8 cellular contexts compared by ENCODE assay signal in the genomic region with DNA sequence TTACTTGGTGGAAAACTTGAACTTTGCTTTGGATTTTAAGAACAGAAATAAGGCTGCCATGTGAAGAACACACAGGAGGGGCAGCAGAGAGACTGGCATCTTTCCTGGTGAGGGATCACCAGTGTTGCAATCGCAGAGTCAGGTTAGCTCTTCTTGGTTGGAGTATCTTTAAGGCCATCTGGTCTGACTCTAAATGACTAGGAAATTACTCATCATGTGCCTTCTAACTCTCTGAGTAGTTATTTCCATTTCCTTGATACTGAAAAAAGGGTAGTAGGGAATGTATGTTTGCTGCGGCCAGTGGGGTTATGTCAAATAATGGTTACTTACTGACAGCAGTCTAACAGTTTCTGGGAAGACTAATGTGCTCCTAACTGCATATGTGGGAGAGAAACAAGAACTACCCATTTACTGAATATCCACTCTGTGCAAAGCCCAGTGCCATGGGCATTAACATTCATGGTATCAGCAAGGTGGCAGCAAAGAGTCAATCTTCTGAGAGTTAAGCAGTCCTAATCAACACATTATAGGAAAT.
DNase-seq lines count a peak whose midpoint lies in the region; ATAC-seq and TF ChIP-seq lines count a peak whose summit lies in the region.

No MANE protein-coding gene starts in this region.

- no peak overlapping the region for H3K4ac ChIP-seq in IMR-90 (ENCODE audit: low read depth, low read length)

- no peak overlapping the region for H4K5ac ChIP-seq in IMR-90 (ENCODE audit: low read depth, low read length)

- H3K27me3 Mint-ChIP-seq in activated B cell treated with CpG ODN at 0.5 μM for 24 hours = no peaks in the 10 kb centered on the region

- no peak for TF ChIP-seq EP300 in transverse colon (IDR thresholded peaks at IDR 0.05; ENCODE audit: low read depth)

- H3K4me1 Mint-ChIP-seq in activated B cell treated with CpG ODN at 0.5 μM for 24 hours = peaks cover 8% of the 10 kb centered on the region

- TF ChIP-seq CTCF in IMR-90 (conservative IDR thresholded peaks at IDR 0.05; ENCODE audit: low read depth, low read length) (peak; percentile 53), activated B cell treated with CpG ODN at 0.5 μM for 24 hours (IDR thresholded peaks at IDR 0.05) (no peak), fibroblast of the aortic adventitia (IDR thresholded peaks at IDR 0.05; ENCODE audit: insufficient read depth, low read length) (peak; percentile 53), omental fat pad (IDR thresholded peaks at IDR 0.05) (no peak), transverse colon (IDR thresholded peaks at IDR 0.05) (peak in 1 of 5 experiments; percentile 15)

- H3K27ac ChIP-seq in IMR-90 (ENCODE audit: insufficient read depth, low read length) = no peak overlapping the region
- H3K27ac ChIP-seq in transverse colon = no peak overlapping the region

- no peak overlapping the region for H3K23ac ChIP-seq in IMR-90 (ENCODE audit: low read depth, low read length)

- H3K9me3 Mint-ChIP-seq in activated B cell treated with CpG ODN at 0.5 μM for 24 hours = no peaks in the 10 kb centered on the region

- no peak overlapping the region for H3K27ac Mint-ChIP-seq in activated B cell treated with CpG ODN at 0.5 μM for 24 hours

- peak overlapping the region; percentile 15; the same call in 1 of the 2 replicates for H4K91ac ChIP-seq in IMR-90 (ENCODE audit: insufficient read depth, low read depth, low read length)

- peak overlapping the region in 1 of 2 experiments; percentile 2; a peak in 1 of 4 replicates for H4K8ac ChIP-seq in IMR-90 (ENCODE audit: low read depth in 2 of 2, low read length in 2 of 2)

- H3K56ac ChIP-seq in IMR-90 (ENCODE audit: extremely low read depth, insufficient read depth, low read length) = no peak overlapping the region

- no peaks in the 10 kb centered on the region for H3K27me3 ChIP-seq in IMR-90 (ENCODE audit: control insufficient read depth, insufficient read depth, low read length)
- no peaks in the 10 kb centered on the region for H3K27me3 ChIP-seq in transverse colon

- in situ Hi-C loops in IMR-90 (cut with MboI; ENCODE audit: low sequenced_read_pairs) (no loop called here), transverse colon (cut with MboI; ENCODE audit: low pct_ligation_motif_present in 1 of 4, low pct_unique_long_range_greater_than_20kb in 1 of 4, low sequenced_read_pairs in 3 of 4) (no loop called here)

- H3K9me3 ChIP-seq in IMR-90 (ENCODE audit: control insufficient read depth, insufficient read depth, low read length) = no peaks in the 10 kb centered on the region
- H3K9me3 ChIP-seq in transverse colon = no peaks in the 10 kb centered on the region

- TF ChIP-seq RAD21 in IMR-90 (IDR thresholded peaks at IDR 0.05; ENCODE audit: low read length) = peak; percentile 37; the same call in 1 of the 2 replicates

- H2AK5ac ChIP-seq in IMR-90 (ENCODE audit: low read depth, low read length) = no peak overlapping the region

- H4K20me1 ChIP-seq in IMR-90 (ENCODE audit: insufficient read depth, low read length) = no peaks in the 10 kb centered on the region

- H3K79me1 ChIP-seq in IMR-90 (ENCODE audit: low read depth in 1 of 2, low read length in 2 of 2) = no peaks in the 10 kb centered on the region

- H2BK20ac ChIP-seq in IMR-90 (ENCODE audit: low read depth, low read length) = peak overlapping the region; percentile 27; the same call in 1 of the 2 replicates

- peaks cover 6% of the 10 kb centered on the region; the same call in 1 of the 2 replicates for H3K9me1 ChIP-seq in IMR-90 (ENCODE audit: insufficient read depth, low read length)

- H3K4me1 ChIP-seq in IMR-90 (ENCODE audit: control insufficient read depth, insufficient read depth, low read length) (peaks cover 8% of the 10 kb centered on the region), transverse colon (no peaks in the 10 kb centered on the region)

- CTCF ChIA-PET in IMR-90 (lab: Yijun Ruan, JAX) = interaction anchor here (0.5 to 1.0 kb wide), 3 partner anchors 13 to 461 kb away, joined by 3 read pairs; no protein-coding TSS in a partner anchor
- CTCF ChIA-PET in activated B cell treated with CpG ODN at 0.5 μM for 24 hours (lab: Charles Lee) = interaction anchor here (1.0 kb wide), 1 partner anchor 905 kb away, joined by 4 read pairs; no protein-coding TSS in a partner anchor

- ATAC-seq in IMR-90 (ENCODE audit: low read depth) (peak; percentile 54), activated B cell treated with CpG ODN at 0.5 μM for 24 hours (ENCODE audit: low read depth) (peak; percentile 47), omental fat pad (ENCODE audit: low FRiP score) (no peak)

- peak overlapping the region; percentile 60; the same call in 1 of the 2 replicates for H2BK120ac ChIP-seq in IMR-90 (ENCODE audit: low read depth, low read length)

- TF ChIP-seq POLR2A in IMR-90 (IDR thresholded peaks at IDR 0.05; ENCODE audit: low read depth, low read length) (no peak), transverse colon (IDR thresholded peaks at IDR 0.05) (no peak)

- H3K4me3 ChIP-seq in IMR-90 (ENCODE audit: insufficient read depth, low read depth, low read length) (no peak overlapping the region), fibroblast of the aortic adventitia (ENCODE audit: low read depth, low read length) (no peak overlapping the region), transverse colon (no peak overlapping the region)

- H3K18ac ChIP-seq in IMR-90 (ENCODE audit: low read depth, low read length) = no peak overlapping the region; the same call in 1 of the 2 replicates

- peak overlapping the region; percentile 66 for H2BK5ac ChIP-seq in IMR-90 (ENCODE audit: low read depth, low read length, poor library complexity, severe bottlenecking)

- 0 out of 3 replicates have a peak overlapping the region, but pooled peaks have one; percentile 41 for H2BK15ac ChIP-seq in IMR-90 (ENCODE audit: low read depth, low read length)

- BruUV-seq in IMR-90 (replicated peaks; lab: Mats Ljungman, UMichigan) = no TSS peak

- no peak overlapping the region for H3K4me2 ChIP-seq in IMR-90 (ENCODE audit: low read depth, low read length)

- H3K14ac ChIP-seq in IMR-90 (replicated peaks; ENCODE audit: low read depth, low read length) = 0 out of 2 replicates have a peak overlapping the region, but pooled peaks have one; percentile 25

- peak; percentile 55 for DNase-seq in GDM1 (lab: John Stamatoyannopoulos, UW)
- peak; percentile 90 for DNase-seq in IMR-90
- no peak for DNase-seq in activated B cell treated with CpG ODN at 0.5 μM for 24 hours
- peak; percentile 84 for DNase-seq in fibroblast of the aortic adventitia (ENCODE audit: low read depth)
- DNase-seq in stimulated activated CD4-positive, alpha-beta T cell treated with anti-CD3 and anti-CD28 coated beads, TNF-alpha, amount 100 ng/mL, for 48 hours (ENCODE audit: low read depth in 3 of 3) = peak in 2 of 3 donors; percentile 31 to 45
- DNase-seq in omental fat pad (ENCODE audit: low spot score) = no peak
- DNase-seq in transverse colon = no peak
- no peak for DNase-seq in NCI-H1048 (lab: John Stamatoyannopoulos, UW)

- H3K36me3 ChIP-seq in IMR-90 (ENCODE audit: control insufficient read depth, insufficient read depth, low read length) = no peaks in the 10 kb centered on the region
- H3K36me3 ChIP-seq in transverse colon = no peaks in the 10 kb centered on the region

- no peaks in the 10 kb centered on the region for H3K36me3 Mint-ChIP-seq in activated B cell treated with CpG ODN at 0.5 μM for 24 hours (ENCODE audit: low read depth)

- dilution Hi-C loops in IMR-90 (cut with HindIII; ENCODE audit: low sequenced_read_pairs, unreplicated experiment) = no loop called here

- H3K9ac ChIP-seq in IMR-90 (ENCODE audit: low read depth, low read length) = no peak overlapping the region

- H2AFZ ChIP-seq in IMR-90 (replicated peaks; ENCODE audit: low read length, poor library complexity) = no peak overlapping the region

- WGBS in IMR-90 (ENCODE audit: extremely low coverage in 2 of 2, insufficient read length in 1 of 2), 2 experiments = no CpG with 5 or more reads among the region's 2 CpGs
- 65 to 90% methylated on average over 2 of the region's 2 CpGs for WGBS in transverse colon (ENCODE audit: low coverage in 1 of 2), 2 donors

- intact Hi-C loops in IMR-90 (cut with micrococcal nuclease) (loop anchor here (10.0 kb wide), 2 partner anchors 167 to 907 kb away; no protein-coding TSS in a partner anchor), activated B cell treated with CpG ODN at 0.5 μM for 24 hours (cut with micrococcal nuclease) (loop anchor here (5.0 to 10.0 kb wide), 2 partner anchors 905 to 997 kb away; partner anchors contain the start of gene MRPS31), transverse colon (cut with DNase I; ENCODE audit: low total_unique reads) (no loop called here)

- POLR2A ChIA-PET in IMR-90 (lab: Charles Lee; ENCODE audit: unreplicated experiment) = interaction anchor here (0.6 kb wide), 1 partner anchor 973 kb away, joined by 3 read pairs; no protein-coding TSS in a partner anchor
- POLR2A ChIA-PET in activated B cell treated with CpG ODN at 0.5 μM for 24 hours (lab: Charles Lee) = no interaction called here

- no peak overlapping the region for H2AK9ac ChIP-seq in IMR-90 (replicated peaks; ENCODE audit: low read depth, low read length, poor library complexity)

- H3K4me3 Mint-ChIP-seq in activated B cell treated with CpG ODN at 0.5 μM for 24 hours = no peak overlapping the region

TF ChIP-seq in IMR-90, 13 proteins besides CTCF, POLR2A, EP300 and RAD21:
- TF ChIP-seq SMC3 (IDR thresholded peaks at IDR 0.05; ENCODE audit: low read depth, low read length) (no peak), CEBPB (IDR thresholded peaks at IDR 0.05; ENCODE audit: low read depth, low read length) (peak; percentile 98)

Comparison
In these comparisons a context has a peak if more than half of its experiments do, and no peak if none do; other contexts are left out.
1. DNase-seq: peak in GDM1 (single experiment), IMR-90 (single experiment), fibroblast of the aortic adventitia (single experiment) and stimulated activated CD4-positive, alpha-beta T cell treated with anti-CD3 and anti-CD28 coated beads, TNF-alpha, amount 100 ng/mL, for 48 hours (2 of 3); none in activated B cell treated with CpG ODN at 0.5 μM for 24 hours (single experiment), omental fat pad (single experiment), transverse colon (single experiment) and NCI-H1048 (single experiment).
2. CTCF ChIP-seq: peak in IMR-90 (single experiment) and fibroblast of the aortic adventitia (single experiment); none in activated B cell treated with CpG ODN at 0.5 μM for 24 hours (single experiment) and omental fat pad (0 of 3).